ENCODE assay signal across 10 cellular contexts in genomic region chr20:26209171-26209941, GRCh38.
A peak's percentile ranks its signal among the peaks of the same experiment; 100 is the strongest.
DNase-seq lines count a peak whose midpoint lies in the region; ATAC-seq, FAIRE-seq and TF ChIP-seq lines count a peak whose summit lies in the region.
"Had no signal": no experiment of that assay in that cellular context is flagged by ENCODE, and none has a peak within 500 bp of the region (broad histone marks: within the 10 kb centered on the region; RNA-seq: fewer than 3 reads in every experiment).

No MANE protein-coding gene starts in this region.

- H3K4me3 Mint-ChIP-seq in astrocyte (ENCODE audit: unreplicated experiment) = peak overlapping the region; percentile 68
- H3K4me3 Mint-ChIP-seq: naive B cell had no signal

- 6 to 7% methylated on average over 68 to 88 of the region's 88 CpGs for WGBS in lung, 2 donors

- TF ChIP-seq CTCF in astrocyte (IDR thresholded peaks at IDR 0.05; ENCODE audit: insufficient read depth, low read depth, low read length) = no peak
- no peak for TF ChIP-seq CTCF in lung (IDR thresholded peaks at IDR 0.05; ENCODE audit: control extremely low read depth, extremely low read depth)

- H3K27ac Mint-ChIP-seq in astrocyte (ENCODE audit: unreplicated experiment) = peak overlapping the region; percentile 31
- H3K27ac Mint-ChIP-seq: naive B cell had no signal

- no peaks in the 10 kb centered on the region for H4K20me1 ChIP-seq in astrocyte (ENCODE audit: insufficient read depth, low read length)

- H3K4me1 ChIP-seq in NT2/D1 (ENCODE audit: insufficient read depth, insufficient read length) = no peaks in the 10 kb centered on the region
- no peaks in the 10 kb centered on the region for H3K4me1 ChIP-seq in astrocyte (ENCODE audit: insufficient read depth, low read length)
- H3K4me1 ChIP-seq in lung (ENCODE audit: control insufficient read depth in 2 of 2, insufficient read depth in 2 of 2, low read length in 2 of 2) = peaks cover 0 to 5% of the 10 kb centered on the region in 2 donors

- H3K4me2 ChIP-seq in astrocyte (ENCODE audit: low read length) = peak overlapping the region; percentile 63

- DNase-seq in NT2/D1 (ENCODE audit: low read depth, low spot score) = no peak
- peak; percentile 10 for DNase-seq in astrocyte (ENCODE audit: low read depth)
- DNase-seq in lung (ENCODE audit: low spot score) = no peak
- DNase-seq in cortex of kidney (lab: John Stamatoyannopoulos, UW) = no peak
- DNase-seq: DMS153, naive B cell had no signal

- no peaks in the 10 kb centered on the region for H3K79me2 ChIP-seq in astrocyte (ENCODE audit: insufficient read depth, low read length)

- peaks cover 1% of the 10 kb centered on the region for H3K4me1 Mint-ChIP-seq in astrocyte (ENCODE audit: low read depth, unreplicated experiment)

- H2AFZ ChIP-seq in astrocyte (ENCODE audit: low read depth, low read length) = peak overlapping the region; percentile 56

- H3K9ac ChIP-seq in NT2/D1 (ENCODE audit: insufficient read length, low read depth) (peak overlapping the region; percentile 42), astrocyte (ENCODE audit: low read length) (no peak overlapping the region)

- no peaks in the 10 kb centered on the region for H3K36me3 ChIP-seq in NT2/D1 (ENCODE audit: insufficient read depth, insufficient read length, low read length)
- H3K36me3 ChIP-seq in astrocyte (ENCODE audit: insufficient read depth, low read length) = no peaks in the 10 kb centered on the region
- no peaks in the 10 kb centered on the region for H3K36me3 ChIP-seq in lung (ENCODE audit: control insufficient read depth in 2 of 2, insufficient read depth in 2 of 2, low read length in 2 of 2)

- FAIRE-seq in A204.1 (lab: Jason Lieb, UNC) (peak; percentile 96), astrocyte (lab: Jason Lieb, UNC) (peak; percentile 100)

- no peak overlapping the region for H3K27ac ChIP-seq in astrocyte (ENCODE audit: low read depth, low read length)
- H3K27ac ChIP-seq in lung (ENCODE audit: low read depth in 1 of 2, low read length in 1 of 2) = peak overlapping the region in 1 of 2 donors; percentile 74

- H3K9me3 ChIP-seq in NT2/D1 (ENCODE audit: insufficient read depth, low read length) (no peaks in the 10 kb centered on the region), astrocyte (ENCODE audit: insufficient read depth, low read depth, low read length) (no peaks in the 10 kb centered on the region), lung (ENCODE audit: control insufficient read depth in 2 of 2, insufficient read depth in 1 of 2, low read length in 1 of 2) (peaks cover 0 to 11% of the 10 kb centered on the region in 2 donors)

- H3K27me3 ChIP-seq in NT2/D1 (ENCODE audit: insufficient read depth, insufficient read length) (peaks cover 40% of the 10 kb centered on the region), astrocyte (ENCODE audit: insufficient read depth, low read length) (peaks cover 16% of the 10 kb centered on the region), lung (ENCODE audit: control insufficient read depth, insufficient read depth) (peaks cover 4% of the 10 kb centered on the region)

- peaks cover 13% of the 10 kb centered on the region for H3K27me3 Mint-ChIP-seq in astrocyte (ENCODE audit: low read depth, unreplicated experiment)

- ATAC-seq in lung (ENCODE audit: insufficient read depth, low FRiP score) (peak; percentile 20), HG02763 (IDR thresholded peaks at IDR 0.05; ENCODE audit: unreplicated experiment) (no peak), GM18498 (IDR thresholded peaks at IDR 0.05; ENCODE audit: unreplicated experiment) (no peak), HG02588 (IDR thresholded peaks at IDR 0.05; ENCODE audit: unreplicated experiment) (no peak)

- peaks cover 3% of the 10 kb centered on the region for H3K9me3 Mint-ChIP-seq in astrocyte (ENCODE audit: unreplicated experiment)

- H3K4me3 ChIP-seq in NT2/D1 (ENCODE audit: insufficient read length, low read depth) (peak overlapping the region; percentile 37), astrocyte (ENCODE audit: insufficient read depth, low read depth, low read length) (peak overlapping the region; percentile 5), lung (peak overlapping the region; percentile 60)

- no peaks in the 10 kb centered on the region for H3K36me3 Mint-ChIP-seq in astrocyte (ENCODE audit: low read depth, unreplicated experiment)
- H3K36me3 Mint-ChIP-seq: naive B cell had no signal

Comparison
In these comparisons a context has a peak if more than half of its experiments do, and no peak if none do; other contexts are left out.
1. H3K4me3 ChIP-seq: peak in every context shown above with its lines; median percentile 60 in lung; 37 in NT2/D1; 5 in astrocyte.